Comparison of ENCODE assay signal across 20 cellular contexts in the genomic region with DNA sequence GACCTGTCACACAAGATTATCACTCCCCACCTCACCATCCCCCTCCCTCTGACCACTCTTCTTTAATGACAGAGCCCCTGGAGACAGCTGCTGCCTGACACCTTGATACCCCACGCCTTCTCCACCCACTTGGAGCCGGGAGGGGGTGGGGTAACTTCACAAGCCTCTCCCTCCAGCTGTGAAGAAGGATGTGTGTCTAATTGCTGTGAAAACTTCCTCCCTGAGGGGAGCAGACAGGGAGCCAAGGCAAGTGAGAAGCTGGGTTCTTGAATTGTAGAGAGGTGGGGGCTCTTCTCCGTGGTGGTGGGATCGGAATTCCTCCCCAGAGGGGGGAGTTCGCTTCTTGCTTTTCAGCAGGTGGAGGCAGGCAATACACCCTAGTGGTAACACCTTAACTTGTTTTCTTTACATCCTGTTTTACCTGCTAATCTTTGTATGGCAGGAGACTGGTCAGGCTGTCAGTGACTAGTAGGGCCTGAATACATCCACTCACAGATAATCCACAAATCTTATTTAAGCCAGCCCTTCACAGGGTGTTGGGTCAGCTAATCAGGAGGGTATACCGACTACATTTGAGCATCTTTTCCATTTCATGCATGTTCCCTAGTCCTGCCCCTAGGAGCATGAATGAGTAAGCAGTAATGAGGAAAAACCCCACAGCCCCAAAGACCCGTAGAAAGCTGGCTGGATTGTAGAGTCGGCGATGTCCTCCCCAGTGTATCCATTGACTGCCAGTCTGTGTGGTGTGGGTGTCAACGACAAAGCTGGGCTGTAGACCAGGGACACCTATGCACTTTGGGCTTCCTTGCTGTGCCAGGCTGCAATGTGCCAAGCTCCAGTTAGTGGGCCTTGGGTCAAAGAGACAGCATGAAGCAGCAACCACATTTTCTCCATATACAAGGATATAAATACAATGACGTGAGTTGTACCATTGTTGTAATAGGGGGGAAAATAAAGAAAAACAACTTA. TPM values are rescaled to one million over a fixed set of nuclear protein-coding genes. Genes with fewer than 3 reads are reported as not detected.
DNase-seq lines count a peak whose midpoint lies in the region; ATAC-seq, FAIRE-seq and TF ChIP-seq lines count a peak whose summit lies in the region.
"Had no signal": no experiment of that assay in that cellular context is flagged by ENCODE, and none has a peak within 500 bp of the region (broad histone marks: within the 10 kb centered on the region; RNA-seq: fewer than 3 reads in every experiment).

No MANE protein-coding gene starts in this region.

- H3K4me3 ChIP-seq in coronary artery (no peak overlapping the region), mucosa of descending colon (no peak overlapping the region), pancreas (no peak overlapping the region)
- H3K4me3 ChIP-seq: thoracic aorta had no signal

- H3K27me3 ChIP-seq in pancreas, result no peaks in the 10 kb centered on the region

- TF ChIP-seq CTCF in D721Med (IDR thresholded peaks at IDR 0.05; ENCODE audit: insufficient read depth, missing control alignments), result no peak
- no peak for TF ChIP-seq CTCF in coronary artery (IDR thresholded peaks at IDR 0.05)
- TF ChIP-seq CTCF in mucosa of descending colon (IDR thresholded peaks at IDR 0.05), result no peak
- no peak for TF ChIP-seq CTCF in pancreas (IDR thresholded peaks at IDR 0.05)

- ATAC-seq in mucosa of descending colon (peak; percentile 34), GM21515 (IDR thresholded peaks at IDR 0.05; ENCODE audit: unreplicated experiment) (no peak), pancreas (no peak), GM19452 (IDR thresholded peaks at IDR 0.05; ENCODE audit: unreplicated experiment) (no peak)
- ATAC-seq: naive thymus-derived CD4-positive, alpha-beta T cell; Right ventricle myocardium inferior; stimulated activated memory B cell treated with anti-CD40 and anti-IgM and Interleukin-4, amounts not matched to agents 10 μg/mL and 1 μg/mL and 100 μg/mL, for 72 hours had no signal

- no peaks in the 10 kb centered on the region for H3K9me3 ChIP-seq in mucosa of descending colon
- no peaks in the 10 kb centered on the region for H3K9me3 ChIP-seq in pancreas
- H3K9me3 ChIP-seq: thoracic aorta had no signal

- DNase-seq in D721Med (ENCODE audit: insufficient read length, low spot score) (no peak), NCI-H2171 (lab: John Stamatoyannopoulos, UW) (peak; percentile 39), coronary artery (ENCODE audit: low spot score) (peak; percentile 41), mucosa of descending colon (peak in 1 of 3 donors; percentile 25), pancreas (no peak)
- DNase-seq: activated CD8-positive, alpha-beta memory T cell treated with anti-CD3 and anti-CD28 coated beads for 24 hours; activated T-cell treated with anti-CD3 and anti-CD28 coated beads, Interleukin-2, amount 50 U/mL, for 48 hours; CD4-positive, CD25-positive, alpha-beta regulatory T cell; NCI-H1105; NCI-H2107; NCI-H748 treated with DMSO at 0.1 percent for 48 hours had no signal

- no peak overlapping the region for H3K27ac ChIP-seq in coronary artery
- no peak overlapping the region for H3K27ac ChIP-seq in pancreas
- H3K27ac ChIP-seq: thoracic aorta had no signal

- 59 to 66% methylated on average over 11 of the region's 11 CpGs for WGBS in pancreas, 2 donors

- H3K4me1 ChIP-seq in mucosa of descending colon (ENCODE audit: low read depth) (no peaks in the 10 kb centered on the region), pancreas (no peaks in the 10 kb centered on the region)

- peak; percentile 16 for FAIRE-seq in D721Med (lab: Jason Lieb, UNC)
- no peak for FAIRE-seq in pancreas (lab: Jason Lieb, UNC)
- FAIRE-seq: colon, keratinocyte had no signal

- H3K36me3 ChIP-seq in mucosa of descending colon (ENCODE audit: low read depth) (no peaks in the 10 kb centered on the region), pancreas (no peaks in the 10 kb centered on the region)
- H3K36me3 ChIP-seq: thoracic aorta had no signal

- intact Hi-C loops in mucosa of descending colon (cut with DNase I, micrococcal nuclease), result no loop called here
- intact Hi-C loops in pancreas (cut with DNase I), result no loop called here

RNA-seq across cellular contexts. Expression of a gene that starts 57.3 kb away (rescaled TPM):
- total RNA-seq in mucosa of descending colon, result 10 to 100 TPM; 12.3 to 27.6 (median 22.7) TPM
- 1 to 10 TPM; 3.3 to 8.0 (median 5.3) TPM for total RNA-seq in pancreas
- polyA plus RNA-seq in pancreas, result 10 to 100 TPM in 1 of 2 donors, 1 to 10 TPM in 1; 7.4 to 12.7 TPM
- total RNA-seq: CD4-positive, CD25-positive, alpha-beta regulatory T cell; OCI-LY7 had no signal
- polyA plus RNA-seq: CD4-positive, CD25-positive, alpha-beta regulatory T cell; naive thymus-derived CD4-positive, alpha-beta T cell had no signal

Comparison
In these comparisons a context has a peak if more than half of its experiments do, and no peak if none do; other contexts are left out.
1. DNase-seq: peak in NCI-H2171 (single experiment) and coronary artery (single experiment); none in D721Med (single experiment) and pancreas (0 of 6).